16 cellular contexts compared by ENCODE assay signal in the genomic region with DNA sequence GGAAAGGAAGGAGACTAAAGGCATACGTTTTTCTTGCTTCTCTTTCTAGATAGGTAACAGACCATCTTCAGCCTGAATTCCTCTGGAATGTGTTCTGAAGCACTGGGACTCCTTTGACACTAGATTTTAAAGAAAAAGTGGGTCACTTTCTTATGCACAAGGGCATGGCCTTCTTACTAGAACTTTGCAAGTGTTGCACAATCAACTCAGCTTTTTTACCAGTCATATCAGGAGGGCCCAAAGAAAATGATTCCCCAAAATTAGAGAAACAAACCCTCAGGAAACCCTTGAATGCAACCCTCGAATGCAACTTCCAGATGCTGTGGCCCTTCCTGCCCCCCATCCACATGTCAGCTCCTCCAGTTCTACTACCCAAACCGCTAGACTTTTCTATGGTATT.
"Had no signal": no experiment of that assay in that cellular context is flagged by ENCODE, and none has a peak within 500 bp of the region (broad histone marks: within the 10 kb centered on the region; RNA-seq: fewer than 3 reads in every experiment).

No MANE protein-coding gene starts in this region.

- H3K4me3 ChIP-seq: hepatocyte, left ventricle myocardium inferior, lower lobe of right lung, neural progenitor cell, ovary, right atrium auricular region, smooth muscle cell, suprapubic skin, thyroid gland had no signal

- H3K36me3 ChIP-seq: left ventricle myocardium inferior, lower lobe of right lung, neural progenitor cell, ovary, right atrium auricular region, suprapubic skin, thyroid gland had no signal

- H3K27ac ChIP-seq: hepatocyte, left ventricle myocardium inferior, lower lobe of right lung, neural progenitor cell, ovary, right atrium auricular region, suprapubic skin, thyroid gland had no signal

- ATAC-seq: lower lobe of right lung had no signal

- H3K27me3 ChIP-seq: hepatocyte, neural progenitor cell, ovary, right atrium auricular region, suprapubic skin, thyroid gland had no signal

- H3K4me1 ChIP-seq: left ventricle myocardium inferior, neural progenitor cell, suprapubic skin, thyroid gland had no signal

- DNase-seq: effector CD8-positive, alpha-beta T cell; foreskin melanocyte; head of caudate nucleus; kidney; left cardiac atrium; left ventricle myocardium inferior; lower lobe of right lung; ovary; stimulated activated CD4-positive, alpha-beta T cell treated with anti-CD3 and anti-CD28 coated beads, Interleukin-2, amount 100 ng/mL, for 48 hours; stimulated activated naive CD4-positive, alpha-beta T cell treated with Interleukin-2 at 50 U/mL for 16 hours; thyroid gland had no signal

- H3K9me3 ChIP-seq: left ventricle myocardium inferior, lower lobe of right lung, ovary, right atrium auricular region, suprapubic skin, thyroid gland had no signal
